ENCODE assay signal across 20 cellular contexts in the genomic region with DNA sequence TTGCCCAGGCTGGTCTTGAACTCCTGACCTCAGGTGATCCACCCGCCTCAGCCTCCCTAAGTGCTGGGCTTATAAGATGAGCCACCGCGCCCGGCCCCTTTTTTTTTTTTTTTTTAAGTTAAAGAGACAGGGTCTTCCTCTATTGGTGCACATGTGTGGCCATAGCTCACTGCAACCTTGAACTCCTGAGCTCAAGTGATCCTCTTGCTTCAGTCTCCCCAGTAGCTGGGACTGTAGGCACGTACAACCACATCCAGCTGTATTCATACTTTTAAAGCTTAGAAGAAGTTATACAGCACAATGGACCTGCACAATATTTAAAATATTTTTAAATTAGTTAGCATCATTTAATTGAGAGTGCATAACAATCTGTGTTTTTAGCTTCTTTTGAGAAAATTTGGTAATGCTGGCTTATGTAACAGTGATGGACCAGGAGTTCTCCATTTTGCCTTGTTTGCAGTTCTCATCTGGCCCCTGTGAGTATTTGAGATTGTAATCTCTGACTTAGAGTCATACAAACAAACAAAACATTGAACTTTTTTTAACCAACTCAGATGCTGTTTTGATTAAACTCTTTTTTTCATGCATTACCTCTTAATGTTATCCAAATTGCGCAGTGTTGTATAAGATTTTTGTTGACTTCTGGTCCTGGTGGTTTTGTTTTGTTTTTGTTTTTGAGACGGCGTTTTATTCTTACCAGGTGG. TPM values are rescaled to one million over a fixed set of nuclear protein-coding genes. Genes with fewer than 3 reads are reported as not detected.
A peak's percentile ranks its signal among the peaks of the same experiment; 100 is the strongest.
DNase-seq lines count a peak whose midpoint lies in the region; ATAC-seq and TF ChIP-seq lines count a peak whose summit lies in the region.
"Had no signal": no experiment of that assay in that cellular context is flagged by ENCODE, and none has a peak within 500 bp of the region (broad histone marks: within the 10 kb centered on the region; RNA-seq: fewer than 3 reads in every experiment).

No MANE protein-coding gene starts in this region.

- H3K27ac ChIP-seq in left ventricle myocardium inferior (replicated peaks), result peak overlapping the region; percentile 7
- peak overlapping the region in 1 of 10 donors; percentile 24 for H3K27ac ChIP-seq in heart right ventricle
- H3K27ac ChIP-seq: C4-2B, sigmoid colon had no signal

- ATAC-seq in heart right ventricle, result no peak
- peak; percentile 57 for ATAC-seq in left lobe of liver
- ATAC-seq in stimulated activated effector memory CD8-positive, alpha-beta T cell treated with anti-CD3 and anti-CD28 coated beads, Interleukin-12 subunit alpha, Interleukin-12 subunit beta, amount 100 ng/mL, for 72 hours, result no peak
- no peak for ATAC-seq in GM18909 (IDR thresholded peaks at IDR 0.05; ENCODE audit: poor library complexity, unreplicated experiment)
- no peak for ATAC-seq in HG02678 (IDR thresholded peaks at IDR 0.05; ENCODE audit: unreplicated experiment)

- H3K9me3 ChIP-seq in left ventricle myocardium inferior (replicated peaks), result no peaks in the 10 kb centered on the region
- H3K9me3 ChIP-seq in heart right ventricle, result no peaks in the 10 kb centered on the region
- H3K9me3 ChIP-seq: sigmoid colon, thoracic aorta had no signal

- H3K4me1 ChIP-seq in left ventricle myocardium inferior (peaks cover 23% of the 10 kb centered on the region), heart right ventricle (peaks cover 0 to 41% (median 14%) of the 10 kb centered on the region in 9 donors)

- H3K4me3 ChIP-seq in left ventricle myocardium inferior, result no peak overlapping the region
- no peak overlapping the region for H3K4me3 ChIP-seq in heart right ventricle
- H3K4me3 ChIP-seq: sigmoid colon, thoracic aorta had no signal

- DNase-seq in left ventricle myocardium inferior (no peak), heart right ventricle (no peak), left lobe of liver (ENCODE audit: low spot score) (no peak), DMS153 treated with DMSO at 0.1 percent for 48 hours (lab: John Stamatoyannopoulos, UW; ENCODE audit: unreplicated experiment) (no peak)
- DNase-seq in stimulated activated effector memory CD8-positive, alpha-beta T cell treated with anti-CD3 and anti-CD28 coated beads, Interleukin-12 subunit alpha, Interleukin-12 subunit beta, amount 100 ng/mL, for 72 hours (ENCODE audit: low spot score in 2 of 2), result no peak
- DNase-seq: activated CD4-positive, alpha-beta T cell treated with anti-CD3 and anti-CD28 coated beads, Interleukin-2, amount 50 U/mL, for 1 hour; activated naive CD4-positive, alpha-beta T cell treated with anti-CD3 and anti-CD28 coated beads, Interleukin-2, amount 50 U/mL, for 16 hours; activated T-cell treated with anti-CD3 and anti-CD28 coated beads for 4 hours; DMS153; GDM1; KG1; NCI-H187; SHP77 treated with DMSO at 0.1 percent for 48 hours; sigmoid colon; T-helper 1 cell had no signal

- peak overlapping the region; percentile 55 for H3K27ac Mint-ChIP-seq in activated naive CD8-positive, alpha-beta T cell
- H3K27ac Mint-ChIP-seq in stimulated activated effector memory CD8-positive, alpha-beta T cell treated with anti-CD3 and anti-CD28 coated beads, Interleukin-12 subunit alpha, Interleukin-12 subunit beta, amount 100 ng/mL, for 72 hours, result peak overlapping the region; percentile 12

- peaks cover 17% of the 10 kb centered on the region for H3K36me3 Mint-ChIP-seq in activated naive CD8-positive, alpha-beta T cell
- no peaks in the 10 kb centered on the region for H3K36me3 Mint-ChIP-seq in stimulated activated effector memory CD8-positive, alpha-beta T cell treated with anti-CD3 and anti-CD28 coated beads, Interleukin-12 subunit alpha, Interleukin-12 subunit beta, amount 100 ng/mL, for 72 hours

- TF ChIP-seq CTCF in left ventricle myocardium inferior (IDR thresholded peaks at IDR 0.05; ENCODE audit: borderline replicate concordance) (no peak), heart right ventricle (IDR thresholded peaks at IDR 0.05) (no peak)

- H3K27me3 Mint-ChIP-seq in activated naive CD8-positive, alpha-beta T cell, result no peaks in the 10 kb centered on the region

- no peak overlapping the region for H3K4me3 Mint-ChIP-seq in activated naive CD8-positive, alpha-beta T cell
- no peak overlapping the region for H3K4me3 Mint-ChIP-seq in stimulated activated effector memory CD8-positive, alpha-beta T cell treated with anti-CD3 and anti-CD28 coated beads, Interleukin-12 subunit alpha, Interleukin-12 subunit beta, amount 100 ng/mL, for 72 hours

- WGBS in heart right ventricle, 2 donors, result 94% methylated on average over 8 of the region's 8 CpGs

- peaks cover 65% of the 10 kb centered on the region for H3K4me1 Mint-ChIP-seq in activated naive CD8-positive, alpha-beta T cell (ENCODE audit: low read depth)
- peaks cover 54% of the 10 kb centered on the region for H3K4me1 Mint-ChIP-seq in stimulated activated effector memory CD8-positive, alpha-beta T cell treated with anti-CD3 and anti-CD28 coated beads, Interleukin-12 subunit alpha, Interleukin-12 subunit beta, amount 100 ng/mL, for 72 hours

- H3K9me3 Mint-ChIP-seq in activated naive CD8-positive, alpha-beta T cell (ENCODE audit: low read depth), result no peaks in the 10 kb centered on the region
- no peaks in the 10 kb centered on the region for H3K9me3 Mint-ChIP-seq in stimulated activated effector memory CD8-positive, alpha-beta T cell treated with anti-CD3 and anti-CD28 coated beads, Interleukin-12 subunit alpha, Interleukin-12 subunit beta, amount 100 ng/mL, for 72 hours

- H3K36me3 ChIP-seq in left ventricle myocardium inferior (peaks cover 89% of the 10 kb centered on the region), heart right ventricle (peaks cover 0 to 100% (median 45%) of the 10 kb centered on the region in 9 donors)

- H3K27me3 ChIP-seq in left ventricle myocardium inferior (ENCODE audit: low read depth) (no peaks in the 10 kb centered on the region), heart right ventricle (no peaks in the 10 kb centered on the region)
- H3K27me3 ChIP-seq: sigmoid colon had no signal

- intact Hi-C loops in left ventricle myocardium inferior (cut with micrococcal nuclease) (loop anchor here (10.0 kb wide), 1 partner anchor 52 kb away; no protein-coding TSS in a partner anchor), heart right ventricle (cut with DNase I) (loop anchor here in 1 of 10 donors (10.0 kb wide), 1 partner anchor 52 kb away; no protein-coding TSS in a partner anchor)

RNA-seq across cellular contexts. Expression of a gene that starts 33.0 kb away (rescaled TPM):
- total RNA-seq in left ventricle myocardium inferior, result 41.3 TPM
- total RNA-seq in heart right ventricle, result 10 to 100 TPM; 38.0 to 74.0 (median 56.3) TPM
- 10 to 100 TPM; 12.2 to 41.7 TPM for polyA plus RNA-seq in heart right ventricle
- total RNA-seq in left lobe of liver, result 53.1 TPM
